23 cellular contexts compared by ENCODE assay signal in the genomic region with DNA sequence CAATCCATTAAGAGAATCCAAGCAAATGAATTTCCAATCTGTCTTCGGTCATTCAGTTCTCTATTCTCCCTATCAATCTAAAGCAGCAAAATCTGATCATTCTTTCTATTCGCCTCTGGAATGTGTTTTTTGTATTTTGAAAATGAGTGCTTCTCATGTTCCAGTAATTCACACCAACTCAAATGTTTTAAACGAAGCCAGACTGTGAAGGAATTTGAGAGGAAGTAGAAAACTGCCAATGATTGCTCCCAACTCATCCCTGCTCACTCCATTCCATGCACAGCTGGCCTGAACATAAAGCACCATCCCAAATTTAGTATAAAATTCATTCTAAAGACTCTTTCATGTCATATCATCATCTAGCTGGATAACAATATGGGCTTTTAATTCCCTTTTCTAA.
"Had no signal": no experiment of that assay in that cellular context is flagged by ENCODE, and none has a peak within 500 bp of the region (broad histone marks: within the 10 kb centered on the region; RNA-seq: fewer than 3 reads in every experiment).

No MANE protein-coding gene starts in this region.

- H3K36me3 ChIP-seq: breast epithelium, esophagus squamous epithelium, gastrocnemius medialis, right lobe of liver, thoracic aorta, uterus had no signal

- ATAC-seq: activated CD4-positive, alpha-beta T cell treated with anti-CD3 and anti-CD28 coated beads for 36 hours; activated CD8-positive, alpha-beta T cell treated with anti-CD3 and anti-CD28 coated beads, Interleukin-2, amount 10 ng/mL, durations not matched to agents 7 days and 5 days; gastrocnemius medialis; left cardiac atrium; left ventricle myocardium superior; naive thymus-derived CD8-positive, alpha-beta T cell; right lobe of liver had no signal

- H3K4me3 ChIP-seq: breast epithelium, esophagus squamous epithelium, gastrocnemius medialis, right lobe of liver, thoracic aorta, uterus had no signal

- DNase-seq: activated B cell treated with CpG ODN at 0.5 μM for 24 hours; activated CD4-positive, alpha-beta T cell treated with anti-CD3 and anti-CD28 coated beads for 36 hours; activated effector memory CD4-positive, alpha-beta T cell treated with anti-CD3 and anti-CD28 coated beads, Interleukin-2, amount 50 U/mL, for 16 hours; activated naive CD4-positive, alpha-beta T cell treated with anti-CD3 and anti-CD28 coated beads for 36 hours; activated T-cell treated with anti-CD3 and anti-CD28 coated beads for 4 hours; amygdala; central memory CD4-positive, alpha-beta T cell; effector CD4-positive, alpha-beta T cell; esophagus squamous epithelium; gastrocnemius medialis; glutamatergic neuron; left cardiac atrium; left ventricle myocardium superior; naive thymus-derived CD8-positive, alpha-beta T cell; right lobe of liver; stimulated activated CD4-positive, alpha-beta T cell treated with anti-CD3 and anti-CD28 coated beads, Interleukin-12 subunit alpha, Interleukin-12 subunit beta, amount 100 ng/mL, for 4 hours; stimulated activated CD4-positive, alpha-beta T cell treated with anti-CD3 and anti-CD28 coated beads, Interleukin-4, amount 100 ng/mL, for 1 hour; T-helper 1 cell; uterus had no signal

- H3K27me3 ChIP-seq: breast epithelium, esophagus squamous epithelium, gastrocnemius medialis, right lobe of liver had no signal

- H3K27ac ChIP-seq: breast epithelium, epithelial cell of prostate, esophagus squamous epithelium, gastrocnemius medialis, right lobe of liver, thoracic aorta, uterus had no signal

- H3K4me1 ChIP-seq: gastrocnemius medialis, right lobe of liver, uterus had no signal

- H3K9me3 ChIP-seq: breast epithelium, esophagus squamous epithelium, gastrocnemius medialis, right lobe of liver, thoracic aorta, uterus had no signal
